In the genomic region with DNA sequence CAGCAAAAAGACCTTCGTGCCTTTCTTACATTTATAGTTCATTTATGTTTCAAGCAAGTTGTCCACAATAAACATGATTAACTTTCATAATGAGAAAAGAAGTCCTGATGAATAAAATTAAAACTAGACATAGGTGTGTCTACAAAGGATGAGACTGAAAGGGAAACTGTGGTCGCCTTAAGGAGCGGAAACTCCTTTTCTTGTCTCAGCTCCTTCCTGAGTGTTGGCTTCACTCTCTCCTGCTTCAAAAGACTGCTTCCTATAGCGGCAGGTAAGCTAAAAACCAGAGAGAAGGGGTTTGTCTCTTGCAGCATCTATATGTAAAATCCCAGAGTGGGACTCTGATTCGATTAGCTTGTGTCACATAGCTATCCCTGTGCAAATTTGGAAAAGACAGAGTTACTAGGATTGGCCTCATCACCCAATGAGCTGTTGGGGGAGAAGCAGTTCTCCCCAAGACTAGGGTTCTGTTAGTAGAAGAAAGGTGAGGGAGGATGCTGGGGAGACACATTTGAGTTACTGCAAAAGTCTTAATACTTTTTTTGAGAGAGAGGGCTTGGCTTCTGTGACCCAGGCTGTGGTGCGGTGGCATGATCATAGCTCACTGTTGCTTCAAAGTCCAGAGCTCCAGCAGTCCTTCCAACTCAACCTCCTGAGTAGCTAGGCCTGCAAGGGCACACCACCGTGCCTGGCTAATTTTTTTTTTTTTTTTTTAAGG, we compare ENCODE assay signal across 25 cellular contexts. TPM values are rescaled to one million over a fixed set of nuclear protein-coding genes. Genes with fewer than 3 reads are reported as not detected.
A peak's percentile ranks its signal among the peaks of the same experiment; 100 is the strongest.
DNase-seq lines count a peak whose midpoint lies in the region; ATAC-seq, FAIRE-seq and TF ChIP-seq lines count a peak whose summit lies in the region.
"Had no signal": no experiment of that assay in that cellular context is flagged by ENCODE, and none has a peak within 500 bp of the region (broad histone marks: within the 10 kb centered on the region; RNA-seq: fewer than 3 reads in every experiment).

No MANE protein-coding gene starts in this region.

- TF ChIP-seq EP300 in HepG2 (IDR thresholded peaks at IDR 0.05; ENCODE audit: low read depth in 2 of 2, low read length in 2 of 2), result no peak
- no peak for TF ChIP-seq EP300 in HepG2 (CRISPR knock-in tag; IDR thresholded peaks at IDR 0.05; ENCODE audit: borderline replicate concordance)

- ATAC-seq in HepG2 (no peak), right lobe of liver (no peak), HG03066 (IDR thresholded peaks at IDR 0.05; ENCODE audit: low read depth, unreplicated experiment) (peak; percentile 67), GM19397 (IDR thresholded peaks at IDR 0.05; ENCODE audit: unreplicated experiment) (no peak)
- ATAC-seq in activated T-cell treated with anti-CD3 and anti-CD28 coated beads, Interleukin-2, amount 50 U/mL, for 72 hours (replicated peaks in 1 of 2), result peak; percentile 52 to 77
- ATAC-seq: gastrocnemius medialis had no signal

- no peak for TF ChIP-seq CTCF in HepG2 (CRISPR knock-in tag; IDR thresholded peaks at IDR 0.05)
- no peak for TF ChIP-seq CTCF in right lobe of liver (IDR thresholded peaks at IDR 0.05)
- TF ChIP-seq CTCF in nephron progenitor cell (IDR thresholded peaks at IDR 0.05), result no peak

- no peaks in the 10 kb centered on the region for H3K27me3 ChIP-seq in HepG2 (ENCODE audit: control insufficient read depth in 1 of 2, insufficient read depth in 2 of 2, low read length in 2 of 2)
- no peaks in the 10 kb centered on the region for H3K27me3 ChIP-seq in right lobe of liver
- H3K27me3 ChIP-seq: esophagus squamous epithelium, gastrocnemius medialis, thyroid gland had no signal

- no peak overlapping the region for H3K4me2 ChIP-seq in HepG2 (ENCODE audit: low read depth, low read length)

- H3K9me3 ChIP-seq in HepG2 (ENCODE audit: low read length) (no peaks in the 10 kb centered on the region), right lobe of liver (no peaks in the 10 kb centered on the region)
- H3K9me3 ChIP-seq: esophagus squamous epithelium, gastrocnemius medialis, left ventricle myocardium inferior, thyroid gland had no signal

- H3K27me3 Mint-ChIP-seq in activated T-cell treated with anti-CD3 and anti-CD28 coated beads, Interleukin-2, amount 50 U/mL, for 72 hours (ENCODE audit: low read depth), result peaks cover 41% of the 10 kb centered on the region
- H3K27me3 Mint-ChIP-seq in nephron progenitor cell (ENCODE audit: low read depth, poor library complexity) (peaks cover 5% of the 10 kb centered on the region), immature natural killer cell (ENCODE audit: low read depth in 3 of 3) (peaks cover 0 to 2% (median 0%) of the 10 kb centered on the region in 3 donors)
- H3K27me3 Mint-ChIP-seq: progenitor cell of endocrine pancreas had no signal

- peak overlapping the region; percentile 44 to 79 for H3K4me3 Mint-ChIP-seq in activated T-cell treated with anti-CD3 and anti-CD28 coated beads, Interleukin-2, amount 50 U/mL, for 72 hours
- H3K4me3 Mint-ChIP-seq in nephron progenitor cell (no peak overlapping the region), immature natural killer cell (no peak overlapping the region)
- H3K4me3 Mint-ChIP-seq: brain, neural crest cell had no signal

- DNase-seq in HepG2 (ENCODE audit: low spot score) (no peak), right lobe of liver (no peak), nephron progenitor cell (no peak), immature natural killer cell (no peak)
- DNase-seq in activated T-cell treated with anti-CD3 and anti-CD28 coated beads, Interleukin-2, amount 50 U/mL, for 72 hours, result peak in 1 of 2 donors; percentile 32
- DNase-seq: effector memory CD4-positive, alpha-beta T cell; esophagus squamous epithelium; gastrocnemius medialis; hippocampal formation; Karpas-422; left ventricle myocardium inferior; midbrain; MV-4-11; NCI-H2171; NCI-H524 treated with DMSO at 0.1 percent for 48 hours; stimulated activated CD4-positive, alpha-beta T cell treated with anti-CD3 and anti-CD28 coated beads, Interleukin-2, amount 100 ng/mL, for 48 hours; stimulated activated naive CD4-positive, alpha-beta T cell treated with Interleukin-2 at 50 U/mL for 16 hours; thyroid gland had no signal

- peaks cover 0 to 15% of the 10 kb centered on the region in 2 donors for H3K36me3 Mint-ChIP-seq in activated T-cell treated with anti-CD3 and anti-CD28 coated beads, Interleukin-2, amount 50 U/mL, for 72 hours (ENCODE audit: insufficient read depth in 2 of 2)
- H3K36me3 Mint-ChIP-seq in nephron progenitor cell (ENCODE audit: low read depth) (peaks cover 25% of the 10 kb centered on the region), immature natural killer cell (peaks cover 0 to 3% (median 0%) of the 10 kb centered on the region in 3 donors)

- H3K4me1 ChIP-seq in HepG2 (ENCODE audit: insufficient read depth, low read length), result peaks cover 29% of the 10 kb centered on the region
- peaks cover 0 to 12% (median 0%) of the 10 kb centered on the region in 4 donors for H3K4me1 ChIP-seq in right lobe of liver
- H3K4me1 ChIP-seq: left ventricle myocardium inferior had no signal

- peaks cover 2 to 4% of the 10 kb centered on the region in 2 donors for H3K9me3 Mint-ChIP-seq in activated T-cell treated with anti-CD3 and anti-CD28 coated beads, Interleukin-2, amount 50 U/mL, for 72 hours
- H3K9me3 Mint-ChIP-seq in nephron progenitor cell, result no peaks in the 10 kb centered on the region
- H3K9me3 Mint-ChIP-seq in immature natural killer cell, result no peaks in the 10 kb centered on the region
- H3K9me3 Mint-ChIP-seq: brain had no signal

- H3K36me3 ChIP-seq in HepG2 (replicated peaks in 1 of 2; ENCODE audit: control insufficient read depth in 1 of 2, insufficient read depth in 2 of 2, low read length in 2 of 2) (peaks cover 4 to 17% of the 10 kb centered on the region in 2 experiments; a peak in 4 of 5 replicates), right lobe of liver (peaks cover 0 to 32% (median 14%) of the 10 kb centered on the region in 4 donors)
- H3K36me3 ChIP-seq: left ventricle myocardium inferior had no signal

- H3K27ac ChIP-seq in HepG2 (ENCODE audit: extremely low read length, insufficient read depth, low read length) (no peak overlapping the region), right lobe of liver (no peak overlapping the region)
- H3K27ac ChIP-seq: esophagus squamous epithelium, gastrocnemius medialis, left ventricle myocardium inferior, thyroid gland, VCaP had no signal

- WGBS in HepG2 (ENCODE audit: low lambda C conversion rate), result 93% methylated on average over 7 of the region's 7 CpGs
- WGBS in right lobe of liver (ENCODE audit: insufficient coverage, low coverage, low lambda C conversion rate, missing lambda C conversion rate), result 64% methylated on average over 6 of the region's 7 CpGs

- CTCF ChIA-PET in HepG2 (lab: Yijun Ruan, JAX; ENCODE audit: low intra/inter-chr PET ratio, low total read pairs), result no interaction called here

- H3K4me3 ChIP-seq in HepG2 (replicated peaks in 1 of 3; ENCODE audit: insufficient read depth in 1 of 3, low read depth in 2 of 3, low read length in 3 of 3) (no peak overlapping the region), right lobe of liver (no peak overlapping the region)
- H3K4me3 ChIP-seq: esophagus squamous epithelium, gastrocnemius medialis, left ventricle myocardium inferior, thyroid gland had no signal

- POLR2A ChIA-PET in HepG2 (lab: Yijun Ruan, JAX), result interaction anchor here (1.2 kb wide), 1 partner anchor 17 kb away, joined by 4 read pairs; a partner anchor contains a TSS

- TF ChIP-seq RAD21 in HepG2 (CRISPR knock-in tag; IDR thresholded peaks at IDR 0.05), result no peak

- no peaks in the 10 kb centered on the region for H4K20me1 ChIP-seq in HepG2 (ENCODE audit: insufficient read depth, low read length)

- no TSS peak for BruUV-seq in HepG2 (replicated peaks; lab: Mats Ljungman, UMichigan)

- H2AFZ ChIP-seq in HepG2 (ENCODE audit: low read length), result no peak overlapping the region

- in situ Hi-C loops in HepG2 (cut with HindIII; ENCODE audit: extremely low pct_ligation_motif_present, low pct_unique_long_range_greater_than_20kb), result no loop called here

- intact Hi-C loops in HepG2 (cut with micrococcal nuclease; ENCODE audit: unreplicated experiment), result no loop called here
- intact Hi-C loops in right lobe of liver (cut with DNase I), result no loop called here

- peaks cover 46% of the 10 kb centered on the region for H3K4me1 Mint-ChIP-seq in activated T-cell treated with anti-CD3 and anti-CD28 coated beads, Interleukin-2, amount 50 U/mL, for 72 hours (ENCODE audit: low read depth)
- H3K4me1 Mint-ChIP-seq in nephron progenitor cell (peaks cover 27% of the 10 kb centered on the region), immature natural killer cell (no peaks in the 10 kb centered on the region)

- H3K9ac ChIP-seq in HepG2 (ENCODE audit: insufficient read depth, low read depth, low read length), result no peak overlapping the region

- no peaks in the 10 kb centered on the region for H3K79me2 ChIP-seq in HepG2 (ENCODE audit: insufficient read depth, low read length)

- TF ChIP-seq POLR2A in HepG2 (IDR thresholded peaks at IDR 0.05; ENCODE audit: insufficient read depth in 1 of 2, low read depth in 2 of 2, low read length in 2 of 2), result no peak
- no peak for TF ChIP-seq POLR2A in right lobe of liver (IDR thresholded peaks at IDR 0.05)

- FAIRE-seq in HepG2 (lab: Jason Lieb, UNC), result no peak
- FAIRE-seq: H1 had no signal

- H3K27ac Mint-ChIP-seq in activated T-cell treated with anti-CD3 and anti-CD28 coated beads, Interleukin-2, amount 50 U/mL, for 72 hours, result peak overlapping the region; percentile 37
- peak overlapping the region; percentile 26 for H3K27ac Mint-ChIP-seq in nephron progenitor cell
- H3K27ac Mint-ChIP-seq in immature natural killer cell, result no peak overlapping the region

RNA-seq across cellular contexts. Expression of a gene that starts 16.8 kb away (rescaled TPM):
- 40.0 and 78.1 TPM in 2 replicates for total RNA-seq in HepG2 (2016; rRNA removed; fragmentation: Illumina TruSeq; extraction: Trizol)
- 3.8 and 5.8 TPM in 2 replicates for total RNA-seq in HepG2 (2016; cell fraction: cytosol; rRNA removed; fragmentation: Illumina TruSeq; extraction: Trizol; ENCODE audit: low read depth)
- total RNA-seq in HepG2 (2016; cell fraction: insoluble cytoplasmic fraction; rRNA removed; fragmentation: Illumina TruSeq; extraction: Trizol), result 40.5 and 78.7 TPM in 2 replicates
- total RNA-seq in HepG2 (2016; cell fraction: membrane; rRNA removed; fragmentation: Illumina TruSeq; extraction: Trizol), result 8.0 and 8.5 TPM in 2 replicates
- 52.9 and 63.4 TPM in 2 replicates for total RNA-seq in HepG2 (2016; cell fraction: nucleus; rRNA removed; fragmentation: Illumina TruSeq; extraction: Trizol)
- 83.8 and 113 TPM in 2 replicates for polyA plus RNA-seq in HepG2 (2011; rRNA removed)
- polyA plus RNA-seq in HepG2 (2011; cell fraction: cytosol; rRNA removed), result 73.7 and 84.1 TPM in 2 replicates
- polyA plus RNA-seq in HepG2 (2011; cell fraction: nucleus; rRNA removed), result 20.1 and 27.7 TPM in 2 replicates
- polyA plus RNA-seq in HepG2 (2012), result 48.9 and 56.9 TPM in 2 replicates
- polyA plus RNA-seq in HepG2 (2016; cell fraction: cytosol; fragmentation: Illumina TruSeq; extraction: Trizol; ENCODE audit: low read depth), result 4.8 and 5.2 TPM in 2 replicates
- 36.0 and 42.5 TPM in 2 replicates for polyA plus RNA-seq in HepG2 (2016; cell fraction: insoluble cytoplasmic fraction; fragmentation: Illumina TruSeq; extraction: Trizol; ENCODE audit: low read depth)
- 5.3 and 5.5 TPM in 2 replicates for polyA plus RNA-seq in HepG2 (2016; cell fraction: membrane; fragmentation: Illumina TruSeq; extraction: Trizol; ENCODE audit: low read depth)
- polyA plus RNA-seq in HepG2 (2016; cell fraction: nucleus; fragmentation: Illumina TruSeq; extraction: Trizol; ENCODE audit: insufficient read depth, low read depth), result 85.9 and 86.3 TPM in 2 replicates
- polyA minus RNA-seq in HepG2 (2011; rRNA and poly(A)+ RNA removed; ENCODE audit: low replicate concordance), result 18.9 and 34.3 TPM in 2 replicates
- polyA minus RNA-seq in HepG2 (2011; cell fraction: cytosol; rRNA and poly(A)+ RNA removed), result 21.2 and 31.1 TPM in 2 replicates
- polyA minus RNA-seq in HepG2 (2011; cell fraction: nucleus; rRNA and poly(A)+ RNA removed), result 11.2 and 15.9 TPM in 2 replicates
- total RNA-seq in right lobe of liver, result 100 to 1,000 TPM; 135 to 221 (median 164) TPM
- total RNA-seq in activated T-cell treated with anti-CD3 and anti-CD28 coated beads, Interleukin-2, amount 50 U/mL, for 72 hours, result 1 to 10 TPM; 2.4 to 5.6 TPM
- polyA plus RNA-seq in immature natural killer cell, result under 1 TPM in 1 of 3 donors, not detected in 2; 0.49 TPM

Comparison
In these comparisons a context has a peak if more than half of its experiments do, and no peak if none do; other contexts are left out.
1. ATAC-seq: peak in HG03066 (single experiment) and activated T-cell treated with anti-CD3 and anti-CD28 coated beads, Interleukin-2, amount 50 U/mL, for 72 hours (2 of 2); none in HepG2 (single experiment), right lobe of liver (0 of 4) and GM19397 (single experiment).
2. H3K27ac Mint-ChIP-seq: peak in activated T-cell treated with anti-CD3 and anti-CD28 coated beads, Interleukin-2, amount 50 U/mL, for 72 hours (single experiment) and nephron progenitor cell (single experiment); none in immature natural killer cell (0 of 6).
3. H3K4me3 Mint-ChIP-seq: peak in activated T-cell treated with anti-CD3 and anti-CD28 coated beads, Interleukin-2, amount 50 U/mL, for 72 hours (2 of 2); none in nephron progenitor cell (single experiment) and immature natural killer cell (0 of 5).